In the genomic region with DNA sequence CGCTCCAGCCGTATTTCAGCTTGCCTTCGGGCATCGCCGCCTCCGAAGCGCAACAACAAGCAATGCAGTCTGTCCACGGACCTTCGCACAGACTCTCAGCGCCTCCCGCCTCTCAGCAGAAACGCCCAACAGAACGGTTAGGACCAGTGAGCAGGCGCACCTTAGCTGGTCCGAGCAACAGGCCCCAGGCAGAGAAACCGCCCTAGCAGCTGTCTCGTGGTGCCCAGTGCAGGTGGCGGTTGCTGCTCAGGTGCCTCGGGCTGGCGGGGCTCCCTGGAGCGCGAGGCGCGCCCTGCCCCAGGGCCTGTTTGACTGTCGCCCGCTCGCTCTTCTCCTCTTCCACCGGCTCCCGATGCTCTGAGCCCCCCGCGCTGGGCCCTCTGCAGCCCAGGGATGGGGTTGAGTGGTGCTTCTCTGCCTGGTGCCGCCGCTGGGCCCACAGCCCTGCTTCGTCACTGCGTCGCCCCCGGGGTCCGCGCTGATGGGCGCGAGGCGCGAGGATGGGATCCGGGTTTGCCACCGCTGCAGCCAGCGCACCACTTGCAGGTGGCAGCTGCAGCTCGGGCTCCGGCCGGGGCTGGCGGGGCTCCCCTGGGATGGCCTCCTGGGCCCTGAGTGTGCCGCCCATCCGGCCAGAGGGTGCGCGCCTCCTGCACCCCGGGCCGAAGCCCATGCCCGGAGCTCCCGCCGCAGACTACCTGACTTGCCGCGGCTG, we compare ENCODE assay signal across 23 cellular contexts.
DNase-seq lines count a peak whose midpoint lies in the region; ATAC-seq, FAIRE-seq and TF ChIP-seq lines count a peak whose summit lies in the region.
"Had no signal": no experiment of that assay in that cellular context is flagged by ENCODE, and none has a peak within 500 bp of the region (broad histone marks: within the 10 kb centered on the region; RNA-seq: fewer than 3 reads in every experiment).

No MANE protein-coding gene starts in this region.

- in situ Hi-C loops in gastrocnemius medialis (cut with MboI; ENCODE audit: low sequenced_read_pairs in 4 of 4), result no loop called here

- no peak overlapping the region for H3K27ac ChIP-seq in dorsolateral prefrontal cortex
- peak overlapping the region in 2 of 4 donors; percentile 64 to 71 for H3K27ac ChIP-seq in pancreas
- H3K27ac ChIP-seq in upper lobe of left lung, result no peak overlapping the region
- H3K27ac ChIP-seq in gastrocnemius medialis, result no peak overlapping the region
- H3K27ac ChIP-seq: SK-N-MC had no signal

- intact Hi-C loops in dorsolateral prefrontal cortex (cut with DNase I), result no loop called here
- intact Hi-C loops in pancreas (cut with DNase I), result no loop called here
- intact Hi-C loops in gastrocnemius medialis (cut with DNase I; ENCODE audit: low total_unique reads), result no loop called here
- intact Hi-C loops in Right ventricle myocardium inferior (cut with DNase I), result no loop called here

- H3K9me3 ChIP-seq in pancreas (no peaks in the 10 kb centered on the region), upper lobe of left lung (no peaks in the 10 kb centered on the region), gastrocnemius medialis (no peaks in the 10 kb centered on the region)
- H3K9me3 ChIP-seq: BE2C had no signal

- peak overlapping the region; percentile 20; the same call in 1 of the 2 replicates for H3K4me3 ChIP-seq in HFF-Myc (replicated peaks; ENCODE audit: low read depth, low read length)
- H3K4me3 ChIP-seq in dorsolateral prefrontal cortex, result peak overlapping the region in 48 of 59 donors; percentile 7 to 61 (median 39)
- H3K4me3 ChIP-seq in pancreas, result peak overlapping the region in 3 of 4 donors; percentile 5 to 45 (median 16)
- H3K4me3 ChIP-seq in upper lobe of left lung, result peak overlapping the region in 3 of 4 donors; percentile 29 to 38 (median 36)
- no peak overlapping the region for H3K4me3 ChIP-seq in gastrocnemius medialis
- H3K4me3 ChIP-seq: SK-N-MC had no signal

- H3K27me3 ChIP-seq in dorsolateral prefrontal cortex (no peaks in the 10 kb centered on the region), pancreas (no peaks in the 10 kb centered on the region), upper lobe of left lung (no peaks in the 10 kb centered on the region), gastrocnemius medialis (no peaks in the 10 kb centered on the region)
- H3K27me3 ChIP-seq: BE2C had no signal

- H3K4me1 ChIP-seq in pancreas (peaks cover 0 to 5% (median 0%) of the 10 kb centered on the region in 3 donors), upper lobe of left lung (peaks cover 9 to 23% (median 16%) of the 10 kb centered on the region in 4 donors), gastrocnemius medialis (no peaks in the 10 kb centered on the region)
- H3K4me1 ChIP-seq: BE2C had no signal

- DNase-seq in HFF-Myc (ENCODE audit: extremely low read depth, low read depth), result no peak
- DNase-seq in dorsolateral prefrontal cortex, result no peak
- DNase-seq in pancreas, result peak in 2 of 6 donors; percentile 36 to 59
- peak in 1 of 2 donors; percentile 84 for DNase-seq in upper lobe of left lung
- no peak for DNase-seq in gastrocnemius medialis
- no peak for DNase-seq in Right ventricle myocardium inferior (ENCODE audit: missing footprints)
- DNase-seq in urothelium cell line (ENCODE audit: low spot score), result no peak
- DNase-seq: activated CD4-positive, alpha-beta T cell treated with anti-CD3 and anti-CD28 coated beads, Interleukin-2, amount 10 ng/mL, durations not matched to agents 24 days and 14 days; BE2C; central memory CD4-positive, alpha-beta T cell; COR-L47; EL; erythroblast; left cardiac atrium; NCI-H1417; NCI-H2107; NCI-H510A; stimulated activated CD8-positive, alpha-beta memory T cell treated with anti-CD3 and anti-CD28 coated beads, Interleukin-4, amount 100 ng/mL, for 48 hours; substantia nigra; T-helper 2 cell had no signal

- peak in 2 of 4 donors; percentile 44 to 67 for ATAC-seq in pancreas
- ATAC-seq in upper lobe of left lung (ENCODE audit: low FRiP score in 2 of 2), result no peak
- ATAC-seq in gastrocnemius medialis, result no peak
- ATAC-seq in Right ventricle myocardium inferior, result no peak
- ATAC-seq: activated T-helper 17 cell treated with anti-CD3 and anti-CD28 coated beads, Interleukin-2, amount 50 U/mL, for 72 hours had no signal

- FAIRE-seq in pancreas (lab: Jason Lieb, UNC), result no peak
- no peak for FAIRE-seq in urothelium cell line (lab: Jason Lieb, UNC)
- FAIRE-seq: RCC 7860 had no signal

- WGBS in pancreas, 2 donors, result 50 to 60% methylated on average over 42 to 61 of the region's 61 CpGs
- 89% methylated on average over 41 of the region's 61 CpGs; no CpG with 5 or more reads in 1 of the 2 donors for WGBS in upper lobe of left lung, 2 donors

- no peak for TF ChIP-seq EP300 in upper lobe of left lung (IDR thresholded peaks at IDR 0.05)

- H3K36me3 ChIP-seq in pancreas, result no peaks in the 10 kb centered on the region
- H3K36me3 ChIP-seq in upper lobe of left lung, result no peaks in the 10 kb centered on the region
- H3K36me3 ChIP-seq in gastrocnemius medialis, result no peaks in the 10 kb centered on the region
- H3K36me3 ChIP-seq: BE2C had no signal

- no peak for TF ChIP-seq POLR2A in upper lobe of left lung (IDR thresholded peaks at IDR 0.05)
- no peak for TF ChIP-seq POLR2A in gastrocnemius medialis (IDR thresholded peaks at IDR 0.05)

- TF ChIP-seq CTCF in HFF-Myc (IDR thresholded peaks at IDR 0.05; ENCODE audit: low read depth, low read length, missing control alignments) (no peak), dorsolateral prefrontal cortex (IDR thresholded peaks at IDR 0.05 in 54 of 56, conservative IDR thresholded peaks at IDR 0.05 in 2 of 56; ENCODE audit: low read depth in 1 of 56, partially characterized antibody in 56 of 56) (no peak), pancreas (IDR thresholded peaks at IDR 0.05) (no peak), upper lobe of left lung (IDR thresholded peaks at IDR 0.05) (no peak), gastrocnemius medialis (IDR thresholded peaks at IDR 0.05 in 4 of 5, conservative IDR thresholded peaks at IDR 0.05 in 1 of 5) (no peak)

Comparison
In these comparisons a context has a peak if more than half of its experiments do, and no peak if none do; other contexts are left out.
1. H3K4me3 ChIP-seq: peak in HFF-Myc (single experiment), dorsolateral prefrontal cortex (48 of 59), pancreas (3 of 4) and upper lobe of left lung (3 of 4); none in gastrocnemius medialis (0 of 4).